ENCODE assay signal across 7 cellular contexts in genomic region chr14:52961060-52961639, GRCh38. TPM values are rescaled to one million over a fixed set of nuclear protein-coding genes. Genes with fewer than 3 reads are reported as not detected.
A peak's percentile ranks its signal among the peaks of the same experiment; 100 is the strongest.
DNase-seq lines count a peak whose midpoint lies in the region; ATAC-seq and TF ChIP-seq lines count a peak whose summit lies in the region.

No MANE protein-coding gene starts in this region.

- no peaks in the 10 kb centered on the region for H3K36me3 ChIP-seq in OCI-LY7 (ENCODE audit: insufficient read depth, low read length)
- H3K36me3 ChIP-seq in psoas muscle (ENCODE audit: insufficient read depth in 1 of 2, low read depth in 1 of 2) = no peaks in the 10 kb centered on the region

- intact Hi-C loops in OCI-LY7 (cut with micrococcal nuclease; ENCODE audit: unreplicated experiment) (loop anchor here (2.0 kb wide), 1 partner anchor 138 kb away; no protein-coding TSS in a partner anchor), psoas muscle (cut with DNase I) (loop anchor here in 1 of 2 donors (2.0 to 10.0 kb wide), 3 partner anchors 91 to 406 kb away; partner anchors contain the start of genes GPR137C and TXNDC16)

- H3K4me1 ChIP-seq in OCI-LY7 (ENCODE audit: insufficient read depth, low read length, poor library complexity, severe bottlenecking) (no peaks in the 10 kb centered on the region), psoas muscle (peaks cover 4% of the 10 kb centered on the region)

- 55 to 59% (median 58%) methylated on average over 4 of the region's 4 CpGs for WGBS in psoas muscle, 3 donors

- H4K20me1 ChIP-seq in OCI-LY7 (ENCODE audit: insufficient read depth, low read length) = no peaks in the 10 kb centered on the region

- TF ChIP-seq CTCF in HL-60 (IDR thresholded peaks at IDR 0.05; ENCODE audit: insufficient read depth, low read length) (peak; percentile 36), OCI-LY7 (conservative IDR thresholded peaks at IDR 0.05; ENCODE audit: low read length) (peak; percentile 72), psoas muscle (IDR thresholded peaks at IDR 0.05) (peak; percentile 73)

- CTCF ChIA-PET in OCI-LY7 (lab: Charles Lee; ENCODE audit: unreplicated experiment) = no interaction called here

- H3K27me3 ChIP-seq in HL-60 (ENCODE audit: insufficient read depth, poor library complexity, severe bottlenecking) (peaks cover 6% of the 10 kb centered on the region), psoas muscle (ENCODE audit: insufficient read depth in 3 of 3, low read length in 2 of 3) (no peaks in the 10 kb centered on the region)

- ATAC-seq in psoas muscle (peak; percentile 89 to 97 (median 93)), HG03469 (IDR thresholded peaks at IDR 0.05; ENCODE audit: unreplicated experiment) (no peak)

- POLR2A ChIA-PET in OCI-LY7 (lab: Charles Lee) = interaction anchor here (0.6 to 0.7 kb wide), 4 partner anchors 41 to 687 kb away, joined by 3 to 12 read pairs (median 4); no protein-coding TSS in a partner anchor

- peak; percentile 17 for DNase-seq in GM04504 (ENCODE audit: low read depth)
- DNase-seq in HL-60 (ENCODE audit: low read depth in 1 of 2, low spot score in 1 of 2) = peak in 1 of 2 experiments; percentile 36
- peak; percentile 30 for DNase-seq in OCI-LY7 (ENCODE audit: low spot score)
- DNase-seq in activated T-helper 1 cell treated with anti-CD3 and anti-CD28 coated beads, Interleukin-2, amount 50 U/mL, for 16 hours (ENCODE audit: low read depth in 1 of 2, low spot score in 1 of 2) = peak; percentile 13 to 29
- peak; percentile 30 for DNase-seq in germinal center (ENCODE audit: low spot score)
- DNase-seq in psoas muscle = peak; percentile 29 to 55

- H3K4me2 ChIP-seq in OCI-LY7 (ENCODE audit: low read length) = no peak overlapping the region

- H3K27ac ChIP-seq in HL-60 (replicated peaks) (no peak overlapping the region), OCI-LY7 (ENCODE audit: low read depth, low read length, poor library complexity, severe bottlenecking) (no peak overlapping the region), psoas muscle (peak overlapping the region; percentile 56)

- H3K9me3 ChIP-seq in OCI-LY7 (ENCODE audit: low read length) (no peaks in the 10 kb centered on the region), psoas muscle (no peaks in the 10 kb centered on the region)

- H3K79me2 ChIP-seq in OCI-LY7 (ENCODE audit: insufficient read depth, low read depth, low read length) = no peaks in the 10 kb centered on the region

- H3K9me2 ChIP-seq in OCI-LY7 (ENCODE audit: insufficient read depth, low read length) = no peaks in the 10 kb centered on the region

- no peak overlapping the region for H2AFZ ChIP-seq in OCI-LY7 (ENCODE audit: low read length)

- no TSS peak for BruUV-seq in OCI-LY7 (replicated peaks; lab: Mats Ljungman, UMichigan)

- no peak overlapping the region for H3K4me3 ChIP-seq in HL-60 (replicated peaks; ENCODE audit: insufficient read depth, low read length)
- H3K4me3 ChIP-seq in OCI-LY7 (ENCODE audit: low read depth, low read length, poor library complexity, severe bottlenecking) = no peak overlapping the region
- H3K4me3 ChIP-seq in psoas muscle = no peak overlapping the region

RNA-seq across cellular contexts. Expression of gene FERMT2, which starts 10.3 kb away (rescaled TPM):
- total RNA-seq in OCI-LY7 (2014; rRNA removed; shearing (Covaris generic)) = not detected in 2 replicates
- total RNA-seq in OCI-LY7 (2022) = not detected in 2 replicates
- 100 to 1,000 TPM in 1 of 4 donors, 10 to 100 TPM in 3; 57.5 to 104 (median 78.9) TPM for total RNA-seq in psoas muscle
- 100 to 1,000 TPM in 1 of 3 donors, 10 to 100 TPM in 2; 36.6 to 219 (median 40.8) TPM for polyA plus RNA-seq in psoas muscle

Comparison
In these comparisons a context has a peak if more than half of its experiments do, and no peak if none do; other contexts are left out.
1. RNA of gene FERMT2, which starts 10.3 kb away (total RNA-seq): 57.5 to 104 TPM in psoas muscle; not detected in OCI-LY7; every median in the first group is over 10 times any median in the second.
2. Peak in every context shown above with its lines, with median percentiles within 50 percentile points of each other: CTCF ChIP-seq.